In genomic region chr5:67085616-67086015, GRCh38 we compare ENCODE assay signal across 17 cellular contexts.
DNase-seq lines count a peak whose midpoint lies in the region; ATAC-seq and TF ChIP-seq lines count a peak whose summit lies in the region.
"Had no signal": no experiment of that assay in that cellular context is flagged by ENCODE, and none has a peak within 500 bp of the region (broad histone marks: within the 10 kb centered on the region; RNA-seq: fewer than 3 reads in every experiment).

No MANE protein-coding gene starts in this region.

- no peak overlapping the region for H3K9ac ChIP-seq in neuronal stem cell (ENCODE audit: low read depth, low read length, poor library complexity)

- no peak overlapping the region for H2BK12ac ChIP-seq in neuronal stem cell (ENCODE audit: low read length)

- H3K27ac ChIP-seq in neuronal stem cell (replicated peaks; ENCODE audit: low read length): no peak overlapping the region
- H3K27ac ChIP-seq: 22Rv1 had no signal

- H3K27me3 ChIP-seq in neuronal stem cell (ENCODE audit: control insufficient read depth in 3 of 3, insufficient read depth in 3 of 3, low read depth in 1 of 3, low read length in 3 of 3): peaks cover 0 to 2% (median 0%) of the 10 kb centered on the region in 3 experiments

- H3K4ac ChIP-seq in neuronal stem cell (ENCODE audit: low read length): no peak overlapping the region

- no CpG with 5 or more reads among the region's 4 CpGs for WGBS in neuronal stem cell (ENCODE audit: extremely low coverage in 2 of 2, insufficient read length in 2 of 2, insufficient replicate concordance in 1 of 2), 2 donors

- DNase-seq in NCI-H1092 treated with DMSO at 0.1 percent for 48 hours (lab: John Stamatoyannopoulos, UW) (peak; percentile 30), NCI-H1092 (lab: John Stamatoyannopoulos, UW) (no peak), NCI-H2029 treated with DMSO at 0.1 percent for 48 hours (lab: John Stamatoyannopoulos, UW) (peak; percentile 94), NCI-H748 (lab: John Stamatoyannopoulos, UW; ENCODE audit: unreplicated experiment) (peak; percentile 95), mesothelial cell of epicardium (ENCODE audit: low spot score in 2 of 2, unreplicated experiment in 2 of 2) (no peak), neuronal stem cell (ENCODE audit: low spot score) (no peak), activated gamma-delta T cell treated with Interleukin-2 at 50 U/mL for 16 hours (no peak)
- DNase-seq in natural killer cell treated with Interleukin-12 subunit alpha and Interleukin-12 subunit beta and Interleukin-15 and Interleukin-18, amount 100 ng/mL, for 72 hours (ENCODE audit: low spot score): no peak
- DNase-seq: activated CD4-positive, alpha-beta T cell treated with anti-CD3 and anti-CD28 coated beads, Interleukin-2, amount 10 ng/mL, durations not matched to agents 24 days and 14 days; activated naive CD4-positive, alpha-beta T cell treated with anti-CD3 and anti-CD28 coated beads, Interleukin-2, amount 50 U/mL, for 16 hours; NCI-H446; PC-3; right cardiac atrium; stimulated activated naive CD8-positive, alpha-beta T cell treated with anti-CD3 and anti-CD28 coated beads, Interleukin-15, Interleukin-2, amounts not matched to agents 100 U/mL and 50 U/mL, for 24 hours; trophoblast cell had no signal

- H3K27me3 Mint-ChIP-seq in mesothelial cell of epicardium (ENCODE audit: low read depth): no peaks in the 10 kb centered on the region
- no peaks in the 10 kb centered on the region for H3K27me3 Mint-ChIP-seq in natural killer cell treated with Interleukin-12 subunit alpha and Interleukin-12 subunit beta and Interleukin-15 and Interleukin-18, amount 100 ng/mL, for 72 hours
- H3K27me3 Mint-ChIP-seq: activated CD4-positive, alpha-beta T cell treated with anti-CD3 and anti-CD28 coated beads, Interleukin-2, amount 10 ng/mL, durations not matched to agents 24 days and 14 days had no signal

- peaks cover 1% of the 10 kb centered on the region for H3K36me3 Mint-ChIP-seq in mesothelial cell of epicardium
- H3K36me3 Mint-ChIP-seq in natural killer cell treated with Interleukin-12 subunit alpha and Interleukin-12 subunit beta and Interleukin-15 and Interleukin-18, amount 100 ng/mL, for 72 hours: no peaks in the 10 kb centered on the region

- H3K18ac ChIP-seq in neuronal stem cell (ENCODE audit: low read length): no peak overlapping the region

- no peak for TF ChIP-seq CTCF in mesothelial cell of epicardium (IDR thresholded peaks at IDR 0.05; ENCODE audit: unreplicated experiment)

- no peak overlapping the region for H2AK5ac ChIP-seq in neuronal stem cell (ENCODE audit: low read depth, low read length)

- H3K4me1 ChIP-seq in neuronal stem cell (ENCODE audit: control insufficient read depth in 2 of 2, insufficient read depth in 1 of 2, low read depth in 1 of 2, low read length in 2 of 2): peaks cover 4 to 8% of the 10 kb centered on the region in 2 donors
- H3K4me1 ChIP-seq: HAP-1 had no signal

- no peaks in the 10 kb centered on the region for H3K9me3 ChIP-seq in neuronal stem cell (replicated peaks in 1 of 2; ENCODE audit: control insufficient read depth in 2 of 2, insufficient read depth in 1 of 2, low read depth in 1 of 2, low read length in 2 of 2)
- H3K9me3 ChIP-seq: HAP-1 had no signal

- no peak overlapping the region for H3K14ac ChIP-seq in neuronal stem cell (ENCODE audit: low read length)

- H2AFZ ChIP-seq in neuronal stem cell (ENCODE audit: low read length): no peak overlapping the region

- H3K4me2 ChIP-seq in neuronal stem cell (ENCODE audit: insufficient read depth, low read length, poor library complexity, severe bottlenecking): no peak overlapping the region

- H4K8ac ChIP-seq in neuronal stem cell (ENCODE audit: low read depth, low read length): no peak overlapping the region

- no peaks in the 10 kb centered on the region for H3K9me3 Mint-ChIP-seq in mesothelial cell of epicardium
- no peaks in the 10 kb centered on the region for H3K9me3 Mint-ChIP-seq in natural killer cell treated with Interleukin-12 subunit alpha and Interleukin-12 subunit beta and Interleukin-15 and Interleukin-18, amount 100 ng/mL, for 72 hours
- H3K9me3 Mint-ChIP-seq: activated CD4-positive, alpha-beta T cell treated with anti-CD3 and anti-CD28 coated beads, Interleukin-2, amount 10 ng/mL, durations not matched to agents 24 days and 14 days had no signal

- no peak for ATAC-seq in natural killer cell treated with Interleukin-12 subunit alpha and Interleukin-12 subunit beta and Interleukin-15 and Interleukin-18, amount 100 ng/mL, for 72 hours
- ATAC-seq: PC-3; right cardiac atrium; stimulated activated naive CD8-positive, alpha-beta T cell treated with anti-CD3 and anti-CD28 coated beads, Interleukin-15, Interleukin-2, amounts not matched to agents 100 U/mL and 50 U/mL, for 24 hours had no signal

- H2BK5ac ChIP-seq in neuronal stem cell (ENCODE audit: low read length): no peak overlapping the region

- H3K27ac Mint-ChIP-seq in mesothelial cell of epicardium: peak overlapping the region; percentile 18
- H3K27ac Mint-ChIP-seq in natural killer cell treated with Interleukin-12 subunit alpha and Interleukin-12 subunit beta and Interleukin-15 and Interleukin-18, amount 100 ng/mL, for 72 hours: no peak overlapping the region
- H3K27ac Mint-ChIP-seq: activated CD4-positive, alpha-beta T cell treated with anti-CD3 and anti-CD28 coated beads, Interleukin-2, amount 10 ng/mL, durations not matched to agents 24 days and 14 days had no signal

- H3K4me3 ChIP-seq in neuronal stem cell (ENCODE audit: low read length in 2 of 2): no peak overlapping the region
- H3K4me3 ChIP-seq: HAP-1 had no signal

- H4K91ac ChIP-seq in neuronal stem cell (ENCODE audit: low read depth, low read length, poor library complexity): no peak overlapping the region

- no peak overlapping the region for H2BK120ac ChIP-seq in neuronal stem cell (ENCODE audit: low read depth, low read length)

- H3K36me3 ChIP-seq in neuronal stem cell (replicated peaks in 1 of 2; ENCODE audit: control insufficient read depth in 2 of 2, insufficient read depth in 2 of 2, low read length in 2 of 2): no peaks in the 10 kb centered on the region
- H3K36me3 ChIP-seq: HAP-1 had no signal

- no peaks in the 10 kb centered on the region for H3K79me1 ChIP-seq in neuronal stem cell (ENCODE audit: low read depth, low read length)

- H3K4me1 Mint-ChIP-seq in mesothelial cell of epicardium: peaks cover 36% of the 10 kb centered on the region
- no peaks in the 10 kb centered on the region for H3K4me1 Mint-ChIP-seq in natural killer cell treated with Interleukin-12 subunit alpha and Interleukin-12 subunit beta and Interleukin-15 and Interleukin-18, amount 100 ng/mL, for 72 hours (ENCODE audit: low read depth in 2 of 2)

- H3K4me3 Mint-ChIP-seq in mesothelial cell of epicardium: no peak overlapping the region
- H3K4me3 Mint-ChIP-seq in natural killer cell treated with Interleukin-12 subunit alpha and Interleukin-12 subunit beta and Interleukin-15 and Interleukin-18, amount 100 ng/mL, for 72 hours: no peak overlapping the region
- H3K4me3 Mint-ChIP-seq: activated CD4-positive, alpha-beta T cell treated with anti-CD3 and anti-CD28 coated beads, Interleukin-2, amount 10 ng/mL, durations not matched to agents 24 days and 14 days had no signal

- H3K23ac ChIP-seq in neuronal stem cell (ENCODE audit: low read depth, low read length, poor library complexity): no peak overlapping the region

- no peak overlapping the region for H2BK15ac ChIP-seq in neuronal stem cell (ENCODE audit: low read length)

Comparison
In these comparisons a context has a peak if more than half of its experiments do, and no peak if none do; other contexts are left out.
1. DNase-seq: peak in NCI-H1092 treated with DMSO at 0.1 percent for 48 hours (single experiment), NCI-H2029 treated with DMSO at 0.1 percent for 48 hours (single experiment) and NCI-H748 (single experiment); none in NCI-H1092 (single experiment), mesothelial cell of epicardium (0 of 2), neuronal stem cell (single experiment), natural killer cell treated with Interleukin-12 subunit alpha and Interleukin-12 subunit beta and Interleukin-15 and Interleukin-18, amount 100 ng/mL, for 72 hours (single experiment) and activated gamma-delta T cell treated with Interleukin-2 at 50 U/mL for 16 hours (single experiment).